In genomic region chr6:118216751-118217150, GRCh38 we compare ENCODE assay signal across 15 cellular contexts.
DNase-seq lines count a peak whose midpoint lies in the region; TF ChIP-seq lines count a peak whose summit lies in the region.
"Had no signal": no experiment of that assay in that cellular context is flagged by ENCODE, and none has a peak within 500 bp of the region (broad histone marks: within the 10 kb centered on the region; RNA-seq: fewer than 3 reads in every experiment).

No MANE protein-coding gene starts in this region.

- WGBS in lower leg skin, 2 donors = 81 to 83% methylated on average over 2 of the region's 2 CpGs

- TF ChIP-seq CTCF in fibroblast of villous mesenchyme (IDR thresholded peaks at IDR 0.05; ENCODE audit: insufficient read depth, low read depth, low read length) = no peak
- TF ChIP-seq CTCF in lower leg skin (IDR thresholded peaks at IDR 0.05) = no peak

- H3K4me3 ChIP-seq in fibroblast of villous mesenchyme (ENCODE audit: low read depth, low read length) (no peak overlapping the region), lower leg skin (ENCODE audit: low read depth, poor library complexity, severe bottlenecking) (no peak overlapping the region)
- H3K4me3 ChIP-seq: SJSA1 had no signal

- intact Hi-C loops in lower leg skin (cut with DNase I; ENCODE audit: low total_unique reads) = no loop called here

- TF ChIP-seq POLR2A in lower leg skin (IDR thresholded peaks at IDR 0.05) = no peak

- DNase-seq in COLO829 (ENCODE audit: low spot score) (peak; percentile 26), HT1080 (ENCODE audit: low read depth) (peak; percentile 21), T1000 (lab: John Stamatoyannopoulos, UW) (peak; percentile 3), fibroblast of villous mesenchyme (ENCODE audit: low read depth) (peak; percentile 3), lower leg skin (ENCODE audit: low spot score in 2 of 2) (no peak), pons (ENCODE audit: low spot score) (no peak), AG08395 (ENCODE audit: low spot score) (no peak), DMS79 (lab: John Stamatoyannopoulos, UW) (no peak)
- DNase-seq: 8988T; CD4-positive, alpha-beta memory T cell; DMS79 treated with DMSO at 0.1 percent for 48 hours; Karpas-422; NCI-H187; NCI-H526 treated with DMSO at 0.1 percent for 48 hours had no signal

Comparison
In these comparisons a context has a peak if more than half of its experiments do, and no peak if none do; other contexts are left out.
1. DNase-seq: peak in COLO829 (single experiment), HT1080 (single experiment), T1000 (single experiment) and fibroblast of villous mesenchyme (single experiment); none in lower leg skin (0 of 2), pons (single experiment), AG08395 (single experiment) and DMS79 (single experiment).